In the genomic region with DNA sequence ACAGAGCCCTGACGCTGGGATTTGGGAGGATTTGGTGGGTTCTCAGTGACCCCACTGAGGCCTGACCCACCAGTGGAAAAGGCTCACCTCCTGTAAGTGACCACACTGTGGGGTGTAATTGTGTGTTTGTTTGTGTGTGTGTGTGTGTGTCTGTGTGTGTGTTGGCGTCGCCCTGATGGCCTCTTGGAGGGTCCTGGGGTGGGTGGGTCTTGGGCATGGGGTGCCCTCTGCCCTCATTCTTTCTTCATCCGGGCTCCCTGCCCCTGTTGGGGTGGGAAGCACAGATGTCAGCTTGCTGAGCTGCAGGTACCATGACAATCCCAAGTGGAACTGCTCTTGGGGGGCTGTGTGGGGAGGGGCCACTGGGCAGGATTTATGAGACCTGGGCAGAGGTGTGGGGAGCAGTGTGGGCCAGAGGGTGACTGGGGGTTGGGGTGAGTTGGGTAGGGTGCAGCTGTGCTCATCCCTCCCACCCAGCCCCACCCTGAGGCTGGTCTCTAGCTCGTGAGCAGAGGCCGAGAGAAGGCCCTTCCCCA, we compare ENCODE assay signal across 20 cellular contexts.
"Had no signal": no experiment of that assay in that cellular context is flagged by ENCODE, and none has a peak within 500 bp of the region (broad histone marks: within the 10 kb centered on the region; RNA-seq: fewer than 3 reads in every experiment).

No MANE protein-coding gene starts in this region.

- H3K27ac Mint-ChIP-seq: activated CD8-positive, alpha-beta T cell treated with anti-CD3 and anti-CD28 coated beads, Interleukin-2, amount 10 ng/mL, durations not matched to agents 7 days and 5 days; activated naive CD8-positive, alpha-beta T cell treated with anti-CD3 and anti-CD28 coated beads, Interleukin-2, amount 10 ng/mL, durations not matched to agents 7 days and 5 days; naive B cell had no signal

- H3K4me3 Mint-ChIP-seq: activated CD8-positive, alpha-beta T cell treated with anti-CD3 and anti-CD28 coated beads, Interleukin-2, amount 10 ng/mL, durations not matched to agents 7 days and 5 days; activated naive CD8-positive, alpha-beta T cell treated with anti-CD3 and anti-CD28 coated beads, Interleukin-2, amount 10 ng/mL, durations not matched to agents 7 days and 5 days; brain had no signal

- DNase-seq: activated CD4-positive, alpha-beta T cell treated with anti-CD3 and anti-CD28 coated beads for 48 hours; activated CD4-positive, CD25-positive, alpha-beta regulatory T cell; activated CD8-positive, alpha-beta T cell treated with anti-CD3 and anti-CD28 coated beads, Interleukin-2, amount 10 ng/mL, durations not matched to agents 7 days and 5 days; activated naive CD8-positive, alpha-beta T cell treated with anti-CD3 and anti-CD28 coated beads, Interleukin-2, amount 10 ng/mL, durations not matched to agents 7 days and 5 days; amygdala; central memory CD4-positive, alpha-beta T cell; erythroblast; hypothalamus; islet precursor cell; left colon; mammary epithelial cell; mucosa of descending colon; naive B cell; retina; stimulated activated naive CD4-positive, alpha-beta T cell had no signal

- H3K4me1 Mint-ChIP-seq: activated naive CD8-positive, alpha-beta T cell treated with anti-CD3 and anti-CD28 coated beads, Interleukin-2, amount 10 ng/mL, durations not matched to agents 7 days and 5 days had no signal

- H3K4me1 ChIP-seq: uterus had no signal

- H3K9ac ChIP-seq: parathyroid adenoma, SK-N-SH had no signal

- ATAC-seq: activated CD8-positive, alpha-beta T cell treated with anti-CD3 and anti-CD28 coated beads, Interleukin-2, amount 10 ng/mL, durations not matched to agents 7 days and 5 days; left colon; mucosa of descending colon had no signal

- H3K9me3 Mint-ChIP-seq: activated naive CD8-positive, alpha-beta T cell treated with anti-CD3 and anti-CD28 coated beads, Interleukin-2, amount 10 ng/mL, durations not matched to agents 7 days and 5 days; brain had no signal

- H3K27ac ChIP-seq: parathyroid adenoma, uterus had no signal

- H3K4me3 ChIP-seq: mucosa of descending colon, tibial nerve, uterus had no signal

- H3K36me3 ChIP-seq: uterus had no signal

- H3K27me3 ChIP-seq: tibial nerve, uterus had no signal

- H3K9me3 ChIP-seq: mucosa of descending colon, SK-N-SH, tibial nerve, uterus had no signal

- H3K36me3 Mint-ChIP-seq: activated naive CD8-positive, alpha-beta T cell treated with anti-CD3 and anti-CD28 coated beads, Interleukin-2, amount 10 ng/mL, durations not matched to agents 7 days and 5 days; naive B cell had no signal
